Comparison of ENCODE assay signal across 1 cellular context in the genomic region with DNA sequence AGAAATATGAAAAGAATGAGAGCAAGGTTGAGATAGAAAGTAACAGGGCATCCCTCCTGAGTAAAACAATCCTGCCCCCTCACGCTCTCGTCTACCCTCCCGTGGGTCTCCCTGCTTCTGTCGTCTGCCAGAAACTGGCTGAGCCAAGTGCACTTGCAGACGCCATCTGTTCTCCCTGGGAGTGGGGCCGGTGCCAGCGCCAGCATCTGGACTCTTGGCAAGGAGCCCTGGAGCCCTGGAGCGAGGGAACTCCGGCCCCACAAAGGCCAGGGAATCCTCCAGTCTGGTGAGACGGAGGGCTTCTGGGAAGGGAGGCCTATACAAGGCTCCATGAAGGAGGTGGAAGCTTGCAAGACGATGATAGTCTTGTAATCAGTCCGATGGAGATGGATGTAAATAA.
TF ChIP-seq lines count a peak whose summit lies in the region.

No MANE protein-coding gene starts in this region.

TF ChIP-seq in endothelial cell of umbilical vein, 7 proteins besides CTCF, POLR2A, EP300 and RAD21 (continued from another document):
- TF ChIP-seq FOS (IDR thresholded peaks at IDR 0.05; ENCODE audit: borderline replicate concordance, insufficient read depth, low read length): no peak
